Comparison of ENCODE assay signal across 8 cellular contexts in genomic region chr12:55742719-55743130, GRCh38. TPM values are rescaled to one million over a fixed set of nuclear protein-coding genes. Genes with fewer than 3 reads are reported as not detected.
A peak's percentile ranks its signal among the peaks of the same experiment; 100 is the strongest.
DNase-seq lines count a peak whose midpoint lies in the region; ATAC-seq and TF ChIP-seq lines count a peak whose summit lies in the region.

Gene GDF11, plus strand, starts transcription at chr12:55743122. Its CDS starts 195 bp downstream, at chr12:55743317.

- no peaks in the 10 kb centered on the region for H3K36me3 ChIP-seq in lung (ENCODE audit: control insufficient read depth in 2 of 2, insufficient read depth in 2 of 2, low read length in 2 of 2)

- no peaks in the 10 kb centered on the region for H3K9me3 ChIP-seq in lung (ENCODE audit: control insufficient read depth in 2 of 2, insufficient read depth in 1 of 2, low read length in 1 of 2)

- peak within 1 kb of the TSS; percentile 22 to 79 for H3K27ac ChIP-seq in lung (ENCODE audit: low read depth in 1 of 2, low read length in 1 of 2)

- DNase-seq in NCI-H748 treated with DMSO at 0.1 percent for 48 hours (lab: John Stamatoyannopoulos, UW) = peak; percentile 62
- peak; percentile 78 to 83 for DNase-seq in activated CD4-positive, alpha-beta T cell treated with anti-CD3 and anti-CD28 coated beads, Interleukin-2, amount 50 U/mL, for 48 hours
- DNase-seq in effector CD4-positive, alpha-beta T cell = peak; percentile 74
- peak; percentile 66 for DNase-seq in lung (ENCODE audit: low spot score)
- peak in 2 of 3 experiments; percentile 54 to 75 for DNase-seq in stimulated activated CD4-positive, alpha-beta T cell treated with anti-CD3 and anti-CD28 coated beads, TNF-alpha, amount 100 ng/mL, for 24 hours (ENCODE audit: low read depth in 3 of 3)

- peak within 1 kb of the TSS; percentile 57 for H3K4me3 ChIP-seq in lung

- peak; percentile 51 for ATAC-seq in GM18511 (IDR thresholded peaks at IDR 0.05; ENCODE audit: unreplicated experiment)
- peak; percentile 31 for ATAC-seq in HG03354 (IDR thresholded peaks at IDR 0.05; ENCODE audit: poor library complexity, severe bottlenecking, unreplicated experiment)
- ATAC-seq in lung (ENCODE audit: insufficient read depth, low FRiP score) = peak; percentile 48
- ATAC-seq in GM21515 (IDR thresholded peaks at IDR 0.05; ENCODE audit: unreplicated experiment) = no peak

- TF ChIP-seq CTCF in lung (IDR thresholded peaks at IDR 0.05; ENCODE audit: control extremely low read depth, extremely low read depth) = no peak

- H3K4me1 ChIP-seq in lung (ENCODE audit: control insufficient read depth in 2 of 2, insufficient read depth in 2 of 2, low read length in 2 of 2) = peaks cover 2 to 23% of the 10 kb centered on the region in 2 donors

- H3K27me3 ChIP-seq in lung (ENCODE audit: control insufficient read depth, insufficient read depth) = no peaks in the 10 kb centered on the region

- 0 to 1% methylated on average over 17 to 19 of the region's 19 CpGs for WGBS in lung, 2 donors

RNA-seq across cellular contexts. Expression of gene GDF11, which starts in this region (rescaled TPM):
- total RNA-seq in lung = 1 to 10 TPM; 2.8 to 8.3 TPM
- 1 to 10 TPM in 1 of 2 donors, under 1 TPM in 1; 0.93 to 3.5 TPM for polyA plus RNA-seq in lung
